8 cellular contexts compared by ENCODE assay signal in the genomic region with DNA sequence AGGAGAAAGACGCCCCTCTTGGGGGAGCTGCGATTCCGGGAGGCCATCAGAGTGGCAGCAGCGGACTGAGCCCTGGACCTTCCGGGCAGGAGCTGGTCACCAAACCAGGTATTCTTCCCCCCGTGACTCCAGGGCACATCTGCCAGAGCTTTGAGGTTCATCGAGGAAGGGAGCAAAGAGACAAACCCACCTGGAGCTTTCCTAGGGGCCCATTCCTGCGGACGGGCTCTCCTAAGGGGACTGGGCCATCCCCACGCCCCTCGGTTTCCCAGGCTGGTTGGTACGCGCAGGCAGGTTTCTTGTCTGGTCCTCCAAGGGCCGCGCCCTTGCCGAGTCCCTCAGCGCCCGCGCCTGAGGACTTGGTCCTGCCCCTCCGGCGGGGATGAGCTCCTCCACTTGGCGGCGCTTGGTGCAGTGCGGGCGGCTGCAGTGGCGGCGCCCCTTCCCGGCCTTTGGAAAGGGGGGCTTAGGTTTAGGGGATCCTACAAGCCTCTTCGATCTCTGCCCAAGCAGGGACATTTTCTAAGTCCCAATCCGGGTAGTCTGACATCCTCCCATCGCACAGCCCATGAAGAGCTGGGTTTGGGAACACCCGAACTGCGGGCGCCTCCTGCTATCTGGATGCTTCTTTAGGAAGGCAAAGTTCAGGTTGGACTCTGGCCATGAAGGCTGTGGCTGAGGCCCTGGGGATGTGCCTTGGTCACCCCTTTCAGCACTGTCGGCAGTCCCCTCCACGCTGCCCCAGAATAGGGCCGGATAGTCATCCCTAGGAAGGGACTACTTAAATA. TPM values are rescaled to one million over a fixed set of nuclear protein-coding genes. Genes with fewer than 3 reads are reported as not detected.
DNase-seq lines count a peak whose midpoint lies in the region; ATAC-seq and TF ChIP-seq lines count a peak whose summit lies in the region.

No MANE protein-coding gene starts in this region.

- no peaks in the 10 kb centered on the region for H3K36me3 Mint-ChIP-seq in activated naive CD8-positive, alpha-beta T cell

- H3K27ac ChIP-seq in cardiac muscle cell: peak overlapping the region; percentile 93

- H3K27ac Mint-ChIP-seq in activated naive CD8-positive, alpha-beta T cell: peak overlapping the region; percentile 13

- peak overlapping the region; percentile 94 for H3K4me3 ChIP-seq in cardiac muscle cell

- peaks cover 26% of the 10 kb centered on the region for H3K4me1 Mint-ChIP-seq in activated naive CD8-positive, alpha-beta T cell (ENCODE audit: low read depth)

- H3K9me3 Mint-ChIP-seq in activated naive CD8-positive, alpha-beta T cell (ENCODE audit: low read depth): no peaks in the 10 kb centered on the region

- TF ChIP-seq CTCF in cardiac muscle cell (IDR thresholded peaks at IDR 0.05; ENCODE audit: low read depth, low read length): peak; percentile 54
- TF ChIP-seq CTCF in omental fat pad (IDR thresholded peaks at IDR 0.05): no peak

- H3K4me1 ChIP-seq in cardiac muscle cell (ENCODE audit: low read depth): peaks cover 23% of the 10 kb centered on the region

- DNase-seq in SKM-1 treated with dmso at 0.1 percent for 144 hours (lab: John Stamatoyannopoulos, UW; ENCODE audit: unreplicated experiment): peak; percentile 32
- DNase-seq in SKM-1 (lab: John Stamatoyannopoulos, UW; ENCODE audit: unreplicated experiment): no peak
- peak; percentile 49 for DNase-seq in NCI-H146 treated with DMSO at 0.1 percent for 48 hours (lab: John Stamatoyannopoulos, UW; ENCODE audit: unreplicated experiment)
- DNase-seq in cardiac muscle cell (ENCODE audit: low read depth in 1 of 2, low spot score in 1 of 2): peak; percentile 55 to 74
- DNase-seq in omental fat pad (ENCODE audit: low spot score): no peak
- no peak for DNase-seq in NCI-H1436 (lab: John Stamatoyannopoulos, UW)
- no peak for DNase-seq in NCI-H345 (lab: John Stamatoyannopoulos, UW)

- peak overlapping the region; percentile 77 for H3K4me3 Mint-ChIP-seq in activated naive CD8-positive, alpha-beta T cell

- H3K9me3 ChIP-seq in cardiac muscle cell (ENCODE audit: low read depth): no peaks in the 10 kb centered on the region

- peak; percentile 59 for ATAC-seq in omental fat pad (ENCODE audit: low FRiP score)

- peaks cover 22% of the 10 kb centered on the region for H3K36me3 ChIP-seq in cardiac muscle cell

- no peaks in the 10 kb centered on the region for H3K27me3 ChIP-seq in cardiac muscle cell

- H3K27me3 Mint-ChIP-seq in activated naive CD8-positive, alpha-beta T cell: peaks cover 5% of the 10 kb centered on the region

RNA-seq across cellular contexts. Expression of a gene that starts 0.5 kb away (rescaled TPM):
- total RNA-seq in cardiac muscle cell: 14.6 and 21.8 TPM in 2 replicates
- polyA plus RNA-seq in cardiac muscle cell: 22.6 and 30.5 TPM in 2 replicates
- 10 to 100 TPM; 12.8 to 49.3 (median 24.9) TPM for total RNA-seq in omental fat pad

RNA-seq across cellular contexts. Expression of a gene that starts 55.6 kb away (rescaled TPM):
- 1.6 and 2.4 TPM in 2 replicates for total RNA-seq in cardiac muscle cell
- 2.1 and 7.4 TPM in 2 replicates for polyA plus RNA-seq in cardiac muscle cell
- total RNA-seq in omental fat pad: 1 to 10 TPM; 1.7 to 7.8 (median 3.1) TPM

Comparison
In these comparisons a context has a peak if more than half of its experiments do, and no peak if none do; other contexts are left out.
1. DNase-seq: peak in SKM-1 treated with dmso at 0.1 percent for 144 hours (single experiment), NCI-H146 treated with DMSO at 0.1 percent for 48 hours (single experiment) and cardiac muscle cell (2 of 2); none in SKM-1 (single experiment), omental fat pad (single experiment), NCI-H1436 (single experiment) and NCI-H345 (single experiment).